22 cellular contexts compared by ENCODE assay signal in genomic region chr14:54840798-54841197, GRCh38.
"Had no signal": no experiment of that assay in that cellular context is flagged by ENCODE, and none has a peak within 500 bp of the region (broad histone marks: within the 10 kb centered on the region; RNA-seq: fewer than 3 reads in every experiment).

No MANE protein-coding gene starts in this region.

- H3K27ac Mint-ChIP-seq: activated naive CD8-positive, alpha-beta T cell treated with anti-CD3 and anti-CD28 coated beads, Interleukin-2, amount 50 U/mL, for 24 hours; neural progenitor cell had no signal

- H2AFZ ChIP-seq: neural progenitor cell had no signal

- H3K36me3 Mint-ChIP-seq: neural progenitor cell had no signal

- H3K36me3 ChIP-seq: cardiac muscle cell, lower lobe of right lung, neural progenitor cell, sigmoid colon, uterus had no signal

- H3K4me1 ChIP-seq: neural progenitor cell, sigmoid colon, testis, uterus had no signal

- H3K4me3 ChIP-seq: cardiac muscle cell, lower lobe of right lung, neural progenitor cell, sigmoid colon, smooth muscle cell, testis, uterus had no signal

- H3K9me3 Mint-ChIP-seq: naive thymus-derived CD8-positive, alpha-beta T cell; neural progenitor cell had no signal

- H3K27me3 Mint-ChIP-seq: activated naive CD8-positive, alpha-beta T cell treated with anti-CD3 and anti-CD28 coated beads, Interleukin-2, amount 50 U/mL, for 24 hours; naive thymus-derived CD8-positive, alpha-beta T cell had no signal

- DNase-seq: activated CD4-positive, alpha-beta T cell treated with anti-CD3 and anti-CD28 coated beads, Interleukin-2, amount 50 U/mL, for 4 hours; activated CD8-positive, alpha-beta memory T cell treated with anti-CD3 and anti-CD28 coated beads, Interleukin-2, amount 50 U/mL, for 48 hours; activated effector memory CD4-positive, alpha-beta T cell treated with Interleukin-2 at 50 U/mL for 16 hours; activated naive CD4-positive, alpha-beta T cell treated with anti-CD3 and anti-CD28 coated beads, Interleukin-2, amount 50 U/mL, for 16 hours; activated naive CD8-positive, alpha-beta T cell treated with anti-CD3 and anti-CD28 coated beads, Interleukin-2, amount 50 U/mL, for 24 hours; activated T-cell treated with anti-CD3 and anti-CD28 coated beads, Interleukin-2, amount 50 U/mL, for 48 hours; cortex of kidney; effector CD4-positive, alpha-beta T cell; erythroblast; foreskin fibroblast; kidney; lower lobe of right lung; naive thymus-derived CD8-positive, alpha-beta T cell; sigmoid colon; stimulated activated CD4-positive, alpha-beta T cell treated with anti-CD3 and anti-CD28 coated beads, Interleukin-15, amount 100 ng/mL, for 24 hours; stimulated activated naive CD4-positive, alpha-beta T cell; testis; trophoblast cell; uterus had no signal

- H3K4me1 Mint-ChIP-seq: activated naive CD8-positive, alpha-beta T cell treated with anti-CD3 and anti-CD28 coated beads, Interleukin-2, amount 50 U/mL, for 24 hours; neural progenitor cell had no signal

- H3K4me2 ChIP-seq: neural progenitor cell, smooth muscle cell had no signal

- H3K27ac ChIP-seq: cardiac muscle cell, lower lobe of right lung, neural progenitor cell, uterus had no signal

- ATAC-seq: activated naive CD8-positive, alpha-beta T cell treated with anti-CD3 and anti-CD28 coated beads, Interleukin-2, amount 50 U/mL, for 24 hours; naive thymus-derived CD8-positive, alpha-beta T cell had no signal

- H3K9ac ChIP-seq: neural progenitor cell had no signal

- H3K4me3 Mint-ChIP-seq: activated naive CD8-positive, alpha-beta T cell treated with anti-CD3 and anti-CD28 coated beads, Interleukin-2, amount 50 U/mL, for 24 hours; naive thymus-derived CD8-positive, alpha-beta T cell; neural progenitor cell had no signal

- H3K9me3 ChIP-seq: lower lobe of right lung, sigmoid colon, testis, uterus had no signal

- H3K27me3 ChIP-seq: cardiac muscle cell, neural progenitor cell, sigmoid colon, testis, uterus had no signal
